27 cellular contexts compared by ENCODE assay signal in genomic region chr17:22569459-22570143, GRCh38.
"Had no signal": no experiment of that assay in that cellular context is flagged by ENCODE, and none has a peak within 500 bp of the region (broad histone marks: within the 10 kb centered on the region; RNA-seq: fewer than 3 reads in every experiment).

No MANE protein-coding gene starts in this region.

- H3K9me3 ChIP-seq: lower lobe of right lung, neutrophil, testis, thyroid gland, transverse colon, vagina had no signal

- H3K27ac Mint-ChIP-seq: nephron; progenitor cell of endocrine pancreas; stimulated activated memory B cell treated with anti-CD40 and anti-IgM and Interleukin-4, amounts not matched to agents 10 μg/mL and 1 μg/mL and 100 μg/mL, for 72 hours had no signal

- H3K4me3 Mint-ChIP-seq: naive thymus-derived CD8-positive, alpha-beta T cell; nephron; neural crest cell; stimulated activated memory B cell treated with anti-CD40 and anti-IgM and Interleukin-4, amounts not matched to agents 10 μg/mL and 1 μg/mL and 100 μg/mL, for 72 hours had no signal

- DNase-seq: left colon; lower lobe of right lung; mammary epithelial cell; mesenchymal stem cell; naive thymus-derived CD8-positive, alpha-beta T cell; occipital lobe; ovary; sigmoid colon; small intestine; spleen; stimulated activated CD4-positive, alpha-beta T cell treated with anti-CD3 and anti-CD28 coated beads, Interleukin-4, amount 100 ng/mL, for 4 hours; stimulated activated CD8-positive, alpha-beta memory T cell treated with anti-CD3 and anti-CD28 coated beads, Interleukin-4, amount 100 ng/mL, for 48 hours; stimulated activated naive CD4-positive, alpha-beta T cell treated with Interleukin-2 at 50 U/mL for 16 hours; stomach; testis; thyroid gland; transverse colon had no signal

- H3K27me3 ChIP-seq: hepatocyte, left lung, neutrophil, ovary, sigmoid colon, spleen, stomach, testis, thyroid gland, transverse colon, upper lobe of left lung, vagina had no signal

- H3K36me3 Mint-ChIP-seq: stimulated activated memory B cell treated with anti-CD40 and anti-IgM and Interleukin-4, amounts not matched to agents 10 μg/mL and 1 μg/mL and 100 μg/mL, for 72 hours had no signal

- H3K36me3 ChIP-seq: left lung, lower lobe of right lung, neutrophil, ovary, sigmoid colon, spleen, stomach, thyroid gland, transverse colon, upper lobe of left lung, vagina had no signal

- H3K4me3 ChIP-seq: hepatocyte, left lung, lower lobe of right lung, ovary, sigmoid colon, spleen, stomach, thyroid gland, transverse colon, upper lobe of left lung, vagina had no signal

- H3K4me1 ChIP-seq: left lung, lower lobe of right lung, sigmoid colon, spleen, stomach, testis, thyroid gland, transverse colon, upper lobe of left lung, vagina had no signal

- H3K27me3 Mint-ChIP-seq: progenitor cell of endocrine pancreas; stimulated activated memory B cell treated with anti-CD40 and anti-IgM and Interleukin-4, amounts not matched to agents 10 μg/mL and 1 μg/mL and 100 μg/mL, for 72 hours had no signal

- H3K4me2 ChIP-seq: hepatocyte had no signal

- H3K27ac ChIP-seq: hepatocyte, left lung, lower lobe of right lung, neutrophil, ovary, sigmoid colon, spleen, stomach, testis, thyroid gland, transverse colon, upper lobe of left lung, vagina had no signal

- ATAC-seq: left colon; left lung; lower lobe of right lung; naive thymus-derived CD8-positive, alpha-beta T cell; right cardiac atrium; stimulated activated memory B cell treated with anti-CD40 and anti-IgM and Interleukin-4, amounts not matched to agents 10 μg/mL and 1 μg/mL and 100 μg/mL, for 72 hours had no signal

- H3K4me1 Mint-ChIP-seq: nephron; neural crest cell; stimulated activated memory B cell treated with anti-CD40 and anti-IgM and Interleukin-4, amounts not matched to agents 10 μg/mL and 1 μg/mL and 100 μg/mL, for 72 hours had no signal

- H2AFZ ChIP-seq: hepatocyte had no signal
